8 cellular contexts compared by ENCODE assay signal in the genomic region with DNA sequence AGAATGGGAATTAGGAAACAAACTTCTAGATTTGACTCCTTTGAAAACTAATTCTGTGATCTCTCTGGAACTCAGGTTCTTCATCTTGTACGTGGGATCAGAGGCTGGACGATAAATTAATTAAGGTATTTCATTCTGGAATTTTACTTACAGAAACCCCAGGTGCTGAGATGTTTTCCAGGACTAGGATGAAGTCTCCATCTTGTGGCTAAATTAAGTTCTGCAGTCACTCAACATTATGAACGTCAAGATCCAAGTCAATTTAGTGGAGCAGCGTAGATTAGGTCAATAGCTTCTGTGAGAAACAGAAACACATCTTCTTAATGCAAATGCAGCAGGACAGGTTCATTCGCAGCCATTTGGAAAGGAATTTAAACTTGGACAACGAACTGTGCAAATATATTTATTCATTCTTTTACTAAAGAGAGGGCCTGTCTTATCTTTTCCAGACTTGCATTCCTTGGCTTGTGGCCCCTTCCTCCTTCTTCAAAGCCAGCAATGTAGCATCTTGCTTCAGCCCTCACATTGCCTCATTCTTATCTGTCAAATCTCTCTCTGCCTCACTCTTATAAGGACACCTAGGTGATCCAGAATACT. TPM values are rescaled to one million over a fixed set of nuclear protein-coding genes. Genes with fewer than 3 reads are reported as not detected.
DNase-seq lines count a peak whose midpoint lies in the region; ATAC-seq, FAIRE-seq and TF ChIP-seq lines count a peak whose summit lies in the region.

No MANE protein-coding gene starts in this region.

- no peaks in the 10 kb centered on the region for H3K9me3 Mint-ChIP-seq in CD4-positive, alpha-beta memory T cell
- H3K9me3 Mint-ChIP-seq in chondrocyte (ENCODE audit: low read depth): peaks cover 5% of the 10 kb centered on the region

- peaks cover 5 to 7% of the 10 kb centered on the region in 2 donors for H3K27me3 Mint-ChIP-seq in CD4-positive, alpha-beta memory T cell
- peaks cover 11% of the 10 kb centered on the region for H3K27me3 Mint-ChIP-seq in chondrocyte (ENCODE audit: low read depth)

- POLR2A ChIA-PET in CD4-positive, alpha-beta memory T cell (lab: Charles Lee; ENCODE audit: partially characterized antibody): interaction anchor here (1.6 to 1.7 kb wide), 2 partner anchors 91 to 125 kb away, joined by 5 to 7 read pairs; no protein-coding TSS in a partner anchor

- intact Hi-C loops in CD4-positive, alpha-beta memory T cell (cut with micrococcal nuclease): loop anchor here (1.0 to 10.0 kb wide), 2 partner anchors 245 to 426 kb away; no protein-coding TSS in a partner anchor

- no peak for TF ChIP-seq POLR2A in H54 (IDR thresholded peaks at IDR 0.05; ENCODE audit: low read depth, low read length)
- no peak for TF ChIP-seq POLR2A in GM18505 (IDR thresholded peaks at IDR 0.05; ENCODE audit: borderline replicate concordance, extremely low read depth, insufficient read depth, insufficient read length)

- no peak for FAIRE-seq in H54 (lab: Jason Lieb, UNC)

- H3K27me3 ChIP-seq in CD4-positive, alpha-beta memory T cell (ENCODE audit: insufficient read depth, low read length): peaks cover 5% of the 10 kb centered on the region

- no peak for ATAC-seq in GM18505 (IDR thresholded peaks at IDR 0.05; ENCODE audit: unreplicated experiment)
- no peak for ATAC-seq in GM21367 (IDR thresholded peaks at IDR 0.05; ENCODE audit: unreplicated experiment)
- ATAC-seq in GM19455 (IDR thresholded peaks at IDR 0.05; ENCODE audit: unreplicated experiment): no peak

- CTCF ChIA-PET in CD4-positive, alpha-beta memory T cell (lab: Charles Lee; ENCODE audit: partially characterized antibody): interaction anchor here (0.6 to 8.4 kb wide), 10 partner anchors 9 to 244 kb away, joined by 3 to 147 read pairs (median 4); no protein-coding TSS in a partner anchor

- no peak overlapping the region for H3K27ac Mint-ChIP-seq in CD4-positive, alpha-beta memory T cell
- H3K27ac Mint-ChIP-seq in chondrocyte (ENCODE audit: unreplicated experiment): no peak overlapping the region

- H3K4me1 Mint-ChIP-seq in CD4-positive, alpha-beta memory T cell: peaks cover 0 to 4% (median 3%) of the 10 kb centered on the region in 4 donors
- no peaks in the 10 kb centered on the region for H3K4me1 Mint-ChIP-seq in chondrocyte (ENCODE audit: low read depth)

- TF ChIP-seq CTCF in chondrocyte (IDR thresholded peaks at IDR 0.05): peak; percentile 96

- no peak overlapping the region for H3K4me3 Mint-ChIP-seq in CD4-positive, alpha-beta memory T cell
- H3K4me3 Mint-ChIP-seq in chondrocyte (ENCODE audit: unreplicated experiment): no peak overlapping the region

- no peaks in the 10 kb centered on the region for H3K9me3 ChIP-seq in CD4-positive, alpha-beta memory T cell (ENCODE audit: control insufficient read depth in 1 of 2, low read length in 2 of 2)

- no peaks in the 10 kb centered on the region for H3K36me3 ChIP-seq in CD4-positive, alpha-beta memory T cell (ENCODE audit: insufficient read depth, low read length)

- H3K4me1 ChIP-seq in CD4-positive, alpha-beta memory T cell (ENCODE audit: insufficient read depth, low read length): no peaks in the 10 kb centered on the region

- H3K36me3 Mint-ChIP-seq in CD4-positive, alpha-beta memory T cell: no peaks in the 10 kb centered on the region
- H3K36me3 Mint-ChIP-seq in chondrocyte (ENCODE audit: low read depth): no peaks in the 10 kb centered on the region

- no peak overlapping the region for H3K27ac ChIP-seq in CD4-positive, alpha-beta memory T cell (ENCODE audit: low read depth, low read length)

- H3K4me3 ChIP-seq in CD4-positive, alpha-beta memory T cell (ENCODE audit: low read length in 2 of 2): no peak overlapping the region

- peak in 4 of 5 donors; percentile 42 to 57 (median 48) for DNase-seq in CD4-positive, alpha-beta memory T cell
- DNase-seq in H54 (ENCODE audit: insufficient read length, low spot score) (peak; percentile 12), NCI-H82 (lab: John Stamatoyannopoulos, UW) (peak; percentile 62), chondrocyte (ENCODE audit: low spot score) (no peak), lung microvascular endothelial cell (ENCODE audit: low read depth in 2 of 2) (peak; percentile 62 to 76)

RNA-seq across cellular contexts. Expression of a gene that starts 26.7 kb away (rescaled TPM):
- not detected for total RNA-seq in CD4-positive, alpha-beta memory T cell
- under 1 TPM in 1 of 2 donors, not detected in 1; 0.05 TPM for polyA plus RNA-seq in CD4-positive, alpha-beta memory T cell
- total RNA-seq in chondrocyte: not detected in 3 replicates
- total RNA-seq in lung microvascular endothelial cell: not detected in 2 replicates
